In the genomic region with DNA sequence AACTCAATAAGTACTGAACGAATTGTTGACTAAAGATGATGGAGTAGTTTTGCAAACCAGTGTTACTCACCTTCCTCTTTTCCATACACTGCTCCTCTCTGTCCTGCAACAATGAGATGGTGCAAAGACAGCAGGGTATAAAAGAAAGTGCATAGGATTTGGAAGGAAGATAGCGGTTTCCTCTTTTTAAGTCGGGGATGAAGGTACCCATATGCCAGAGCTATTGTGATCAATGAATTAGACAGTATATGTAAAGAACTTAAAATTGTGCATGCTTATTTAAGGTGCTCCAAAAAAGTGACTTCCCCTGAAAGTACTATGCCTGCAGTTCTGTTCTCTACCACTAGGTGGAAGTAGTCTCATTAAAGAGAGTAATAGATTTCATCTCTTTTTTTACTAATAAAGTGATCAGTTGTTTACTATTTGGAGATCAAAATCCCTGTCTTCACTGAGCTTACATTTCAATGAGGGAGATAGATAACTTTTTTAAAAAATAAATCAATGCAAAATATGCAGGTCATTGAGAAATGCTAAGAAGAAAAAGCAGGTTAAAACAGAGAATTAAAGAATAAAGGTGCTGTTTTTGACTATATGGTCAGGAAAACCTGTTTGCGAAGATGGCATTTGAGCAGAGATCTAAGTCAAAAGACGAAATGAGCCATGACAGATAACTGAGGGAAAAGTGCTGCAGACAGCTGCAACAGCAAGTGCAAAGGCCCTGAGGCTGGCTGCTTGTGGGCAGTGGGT, we compare ENCODE assay signal across 8 cellular contexts.
DNase-seq lines count a peak whose midpoint lies in the region; ATAC-seq, FAIRE-seq and TF ChIP-seq lines count a peak whose summit lies in the region.

No MANE protein-coding gene starts in this region.

- ATAC-seq in HG03469 (IDR thresholded peaks at IDR 0.05; ENCODE audit: unreplicated experiment) (no peak), GM18868 (IDR thresholded peaks at IDR 0.05; ENCODE audit: unreplicated experiment) (no peak)

- no peak overlapping the region for H3K4me3 ChIP-seq in foreskin fibroblast (ENCODE audit: low read depth in 1 of 2, low read length in 2 of 2)

- peak; percentile 80 for TF ChIP-seq CTCF in 22Rv1 (IDR thresholded peaks at IDR 0.05)
- peak; percentile 55 for TF ChIP-seq CTCF in GM12874 (IDR thresholded peaks at IDR 0.05; ENCODE audit: insufficient read depth, low read depth, low read length)
- TF ChIP-seq CTCF in foreskin fibroblast (IDR thresholded peaks at IDR 0.05; ENCODE audit: low read depth, low read length), result peak; percentile 75

- FAIRE-seq in RCC 7860 (lab: Jason Lieb, UNC), result no peak

- DNase-seq in RCC 7860 (ENCODE audit: low spot score) (peak; percentile 10), foreskin fibroblast (peak; percentile 23 to 66), AG08395 (ENCODE audit: low spot score) (no peak)
- DNase-seq in stimulated activated CD8-positive, alpha-beta memory T cell treated with anti-CD3 and anti-CD28 coated beads, Interleukin-4, amount 100 ng/mL, for 48 hours, result no peak

- no peak overlapping the region for H3K27ac ChIP-seq in 22Rv1

Comparison
In these comparisons a context has a peak if more than half of its experiments do, and no peak if none do; other contexts are left out.
1. DNase-seq: peak in RCC 7860 (single experiment) and foreskin fibroblast (2 of 2); none in stimulated activated CD8-positive, alpha-beta memory T cell treated with anti-CD3 and anti-CD28 coated beads, Interleukin-4, amount 100 ng/mL, for 48 hours (single experiment) and AG08395 (single experiment).
2. Peak in every context shown above with its lines, with median percentiles within 50 percentile points of each other: CTCF ChIP-seq.